23 cellular contexts compared by ENCODE assay signal in the genomic region with DNA sequence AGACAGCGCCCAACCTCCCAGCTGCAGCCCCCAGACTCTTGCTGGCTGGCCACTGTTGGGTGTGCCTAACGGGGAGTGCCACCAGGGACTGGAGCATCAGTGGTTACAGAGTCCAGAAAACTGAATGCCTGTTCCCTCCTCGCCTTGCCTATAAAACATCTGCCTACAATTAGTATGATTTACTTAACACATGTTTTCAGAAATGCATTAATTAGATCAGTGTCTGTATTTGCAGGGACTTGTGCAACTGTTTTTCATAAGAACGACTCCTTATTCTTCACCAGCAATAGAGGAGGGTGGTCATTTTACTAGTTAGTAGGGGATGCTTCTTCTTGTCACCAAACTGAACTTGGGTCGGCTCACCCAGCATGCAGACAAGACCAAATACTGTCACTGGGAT.
"Had no signal": no experiment of that assay in that cellular context is flagged by ENCODE, and none has a peak within 500 bp of the region (broad histone marks: within the 10 kb centered on the region; RNA-seq: fewer than 3 reads in every experiment).

No MANE protein-coding gene starts in this region.

- H3K4me3 ChIP-seq: pancreas, prostate gland, right lobe of liver, sigmoid colon, stomach, thoracic aorta, thyroid gland, transverse colon, vagina had no signal

- H3K36me3 ChIP-seq: pancreas, prostate gland, right lobe of liver, sigmoid colon, stomach, thoracic aorta, thyroid gland, transverse colon, vagina had no signal

- H3K27me3 ChIP-seq: pancreas, right lobe of liver, sigmoid colon, stomach, thyroid gland, transverse colon, vagina had no signal

- H3K27ac ChIP-seq: pancreas, prostate gland, right lobe of liver, sigmoid colon, stomach, thoracic aorta, thyroid gland, transverse colon, vagina had no signal

- H3K9me3 ChIP-seq: pancreas, prostate gland, right lobe of liver, sigmoid colon, thoracic aorta, thyroid gland, vagina had no signal

- DNase-seq: naive B cell; naive thymus-derived CD8-positive, alpha-beta T cell; nephron progenitor cell; occipital lobe; pancreas; retina; right cardiac atrium; right lobe of liver; sigmoid colon; small intestine; stimulated activated CD4-positive, alpha-beta T cell treated with anti-CD3 and anti-CD28 coated beads, Interleukin-15, amount 100 ng/mL, for 24 hours; stimulated activated CD4-positive, alpha-beta T cell treated with anti-CD3 and anti-CD28 coated beads, Interleukin-2, amount 100 ng/mL, for 24 hours; stimulated activated CD4-positive, alpha-beta T cell treated with anti-CD3 and anti-CD28 coated beads, Interleukin-2, amount 100 ng/mL, for 48 hours; stimulated activated CD4-positive, alpha-beta T cell treated with anti-CD3 and anti-CD28 coated beads, Interleukin-4, amount 100 ng/mL, for 24 hours; stimulated activated naive B cell treated with anti-CD40 and anti-IgM and Interleukin-4, amounts not matched to agents 10 μg/mL and 1 μg/mL and 100 μg/mL, for 72 hours; stimulated activated naive CD4-positive, alpha-beta T cell treated with Interleukin-2 at 50 U/mL for 16 hours; stomach; thyroid gland; transverse colon had no signal

- ATAC-seq: naive thymus-derived CD8-positive, alpha-beta T cell; pancreas; right cardiac atrium; stimulated activated effector memory CD8-positive, alpha-beta T cell treated with anti-CD3 and anti-CD28 coated beads, Interleukin-12 subunit alpha, Interleukin-12 subunit beta, amount 100 ng/mL, for 72 hours; stimulated activated naive B cell treated with anti-CD40 and anti-IgM and Interleukin-4, amounts not matched to agents 10 μg/mL and 1 μg/mL and 100 μg/mL, for 72 hours had no signal

- H3K4me1 ChIP-seq: pancreas, prostate gland, right lobe of liver, sigmoid colon, stomach, thyroid gland, transverse colon, vagina had no signal
